26 cellular contexts compared by ENCODE assay signal in genomic region chr12:56071648-56072047, GRCh38. TPM values are rescaled to one million over a fixed set of nuclear protein-coding genes. Genes with fewer than 3 reads are reported as not detected.
DNase-seq lines count a peak whose midpoint lies in the region; ATAC-seq and TF ChIP-seq lines count a peak whose summit lies in the region.
"Had no signal": no experiment of that assay in that cellular context is flagged by ENCODE, and none has a peak within 500 bp of the region (broad histone marks: within the 10 kb centered on the region; RNA-seq: fewer than 3 reads in every experiment).

No MANE protein-coding gene starts in this region.

- H3K27ac Mint-ChIP-seq in stimulated activated effector memory CD8-positive, alpha-beta T cell treated with anti-CD3 and anti-CD28 coated beads, Interleukin-12 subunit alpha, Interleukin-12 subunit beta, amount 100 ng/mL, for 72 hours = no peak overlapping the region
- H3K27ac Mint-ChIP-seq: activated CD4-positive, alpha-beta T cell treated with anti-CD3 and anti-CD28 coated beads, Interleukin-2, amount 10 ng/mL, durations not matched to agents 24 days and 14 days; activated CD8-positive, alpha-beta memory T cell treated with anti-CD3 and anti-CD28 coated beads, Interleukin-2, amount 10 ng/mL, durations not matched to agents 7 days and 5 days; activated naive CD8-positive, alpha-beta T cell treated with anti-CD3 and anti-CD28 coated beads for 36 hours; CD14-positive monocyte; T-helper 1 cell treated with Interleukin-12 subunit alpha and Interleukin-12 subunit beta and Interleukin-4 antibody, amounts not matched to agents 30 μg/mL and 1 μg/mL, for 36 hours had no signal

- H3K36me3 Mint-ChIP-seq in stimulated activated effector memory CD8-positive, alpha-beta T cell treated with anti-CD3 and anti-CD28 coated beads, Interleukin-12 subunit alpha, Interleukin-12 subunit beta, amount 100 ng/mL, for 72 hours = no peaks in the 10 kb centered on the region
- H3K36me3 Mint-ChIP-seq: activated CD8-positive, alpha-beta memory T cell treated with anti-CD3 and anti-CD28 coated beads, Interleukin-2, amount 10 ng/mL, durations not matched to agents 7 days and 5 days; activated naive CD8-positive, alpha-beta T cell treated with anti-CD3 and anti-CD28 coated beads for 36 hours; CD14-positive monocyte had no signal

- no peaks in the 10 kb centered on the region for H3K9me3 ChIP-seq in MG63
- H3K9me3 ChIP-seq: body of pancreas, esophagus squamous epithelium, heart right ventricle, SJSA1, uterus had no signal

- TF ChIP-seq CTCF in epithelial cell of esophagus (IDR thresholded peaks at IDR 0.05; ENCODE audit: insufficient read depth, low read depth, low read length, missing control alignments) = no peak

- no peaks in the 10 kb centered on the region for H3K27me3 ChIP-seq in MG63
- H3K27me3 ChIP-seq: body of pancreas, esophagus squamous epithelium, heart right ventricle, SJSA1, uterus had no signal

- no peak overlapping the region for H3K4me3 Mint-ChIP-seq in stimulated activated effector memory CD8-positive, alpha-beta T cell treated with anti-CD3 and anti-CD28 coated beads, Interleukin-12 subunit alpha, Interleukin-12 subunit beta, amount 100 ng/mL, for 72 hours
- H3K4me3 Mint-ChIP-seq: activated CD4-positive, alpha-beta T cell treated with anti-CD3 and anti-CD28 coated beads, Interleukin-2, amount 10 ng/mL, durations not matched to agents 24 days and 14 days; activated CD8-positive, alpha-beta memory T cell treated with anti-CD3 and anti-CD28 coated beads, Interleukin-2, amount 10 ng/mL, durations not matched to agents 7 days and 5 days; activated naive CD8-positive, alpha-beta T cell treated with anti-CD3 and anti-CD28 coated beads for 36 hours; CD14-positive monocyte; T-helper 1 cell treated with Interleukin-12 subunit alpha and Interleukin-12 subunit beta and Interleukin-4 antibody, amounts not matched to agents 30 μg/mL and 1 μg/mL, for 36 hours had no signal

- H3K9me3 Mint-ChIP-seq in stimulated activated effector memory CD8-positive, alpha-beta T cell treated with anti-CD3 and anti-CD28 coated beads, Interleukin-12 subunit alpha, Interleukin-12 subunit beta, amount 100 ng/mL, for 72 hours = no peaks in the 10 kb centered on the region
- H3K9me3 Mint-ChIP-seq: activated CD4-positive, alpha-beta T cell treated with anti-CD3 and anti-CD28 coated beads, Interleukin-2, amount 10 ng/mL, durations not matched to agents 24 days and 14 days; activated naive CD8-positive, alpha-beta T cell treated with anti-CD3 and anti-CD28 coated beads for 36 hours; T-helper 1 cell treated with Interleukin-12 subunit alpha and Interleukin-12 subunit beta and Interleukin-4 antibody, amounts not matched to agents 30 μg/mL and 1 μg/mL, for 36 hours had no signal

- no peaks in the 10 kb centered on the region for H3K36me3 ChIP-seq in MG63
- H3K36me3 ChIP-seq: esophagus squamous epithelium, heart right ventricle, SJSA1, uterus had no signal

- no peaks in the 10 kb centered on the region for H3K4me1 Mint-ChIP-seq in stimulated activated effector memory CD8-positive, alpha-beta T cell treated with anti-CD3 and anti-CD28 coated beads, Interleukin-12 subunit alpha, Interleukin-12 subunit beta, amount 100 ng/mL, for 72 hours
- H3K4me1 Mint-ChIP-seq: activated CD4-positive, alpha-beta T cell treated with anti-CD3 and anti-CD28 coated beads, Interleukin-2, amount 10 ng/mL, durations not matched to agents 24 days and 14 days had no signal

- no peak for ATAC-seq in HG02678 (IDR thresholded peaks at IDR 0.05; ENCODE audit: unreplicated experiment)
- ATAC-seq in stimulated activated effector memory CD8-positive, alpha-beta T cell treated with anti-CD3 and anti-CD28 coated beads, Interleukin-12 subunit alpha, Interleukin-12 subunit beta, amount 100 ng/mL, for 72 hours = no peak
- ATAC-seq: activated CD8-positive, alpha-beta memory T cell treated with anti-CD3 and anti-CD28 coated beads, Interleukin-2, amount 10 ng/mL, durations not matched to agents 7 days and 5 days; body of pancreas; heart right ventricle; left ventricle myocardium superior; sciatic nerve had no signal

- no peak overlapping the region for H3K4me3 ChIP-seq in MG63
- H3K4me3 ChIP-seq in epithelial cell of esophagus (ENCODE audit: low read length) = no peak overlapping the region
- H3K4me3 ChIP-seq: body of pancreas, esophagus squamous epithelium, heart right ventricle, SJSA1, uterus had no signal

- DNase-seq in GM04503 (ENCODE audit: low read depth) = peak; percentile 29
- peak; percentile 55 for DNase-seq in MG63
- peak; percentile 83 for DNase-seq in epithelial cell of esophagus (ENCODE audit: low read depth)
- peak; percentile 50 for DNase-seq in kidney tubule cell (ENCODE audit: low spot score)
- no peak for DNase-seq in activated T-cell treated with anti-CD3 and anti-CD28 coated beads, Interleukin-2, amount 50 U/mL, for 1 hour
- no peak for DNase-seq in stimulated activated effector memory CD8-positive, alpha-beta T cell treated with anti-CD3 and anti-CD28 coated beads, Interleukin-12 subunit alpha, Interleukin-12 subunit beta, amount 100 ng/mL, for 72 hours (ENCODE audit: low spot score in 2 of 2)
- DNase-seq in NCI-H1105 (lab: John Stamatoyannopoulos, UW) = no peak
- DNase-seq: activated CD4-positive, alpha-beta T cell treated with anti-CD3 and anti-CD28 coated beads, Interleukin-2, amount 10 ng/mL, durations not matched to agents 24 days and 14 days; activated CD8-positive, alpha-beta memory T cell treated with anti-CD3 and anti-CD28 coated beads, Interleukin-2, amount 10 ng/mL, durations not matched to agents 7 days and 5 days; activated naive CD8-positive, alpha-beta T cell treated with anti-CD3 and anti-CD28 coated beads for 36 hours; body of pancreas; effector memory CD4-positive, alpha-beta T cell; esophagus squamous epithelium; H7; heart right ventricle; Karpas-422; left ventricle myocardium superior; NCI-H1048; NCI-H1930; NCI-H510A; uterus had no signal

RNA-seq across cellular contexts. Expression of gene ERBB3, which starts 8.3 kb away (rescaled TPM):
- total RNA-seq in MG63 (2014; rRNA removed; shearing (Covaris generic); ENCODE audit: low replicate concordance) = 0.56 TPM in 1 of 2 replicates, not detected in the other
- total RNA-seq: SJSA1 had no signal

RNA-seq across cellular contexts. Expression of gene RPS26, which starts 29.9 kb away (rescaled TPM):
- total RNA-seq in MG63 (2014; rRNA removed; shearing (Covaris generic); ENCODE audit: low replicate concordance) = 313 and 847 TPM in 2 replicates

RNA-seq across cellular contexts. Expression of gene PA2G4, which starts 32.7 kb away (rescaled TPM):
- total RNA-seq in MG63 (2014; rRNA removed; shearing (Covaris generic); ENCODE audit: low replicate concordance) = 329 and 467 TPM in 2 replicates

RNA-seq across cellular contexts. Expression of gene RPL41, which starts 44.8 kb away (rescaled TPM):
- total RNA-seq in MG63 (2014; rRNA removed; shearing (Covaris generic); ENCODE audit: low replicate concordance) = 1,876 and 4,191 TPM in 2 replicates

RNA-seq across cellular contexts. Expression of gene ZC3H10, which starts 46.4 kb away (rescaled TPM):
- 3.5 and 5.3 TPM in 2 replicates for total RNA-seq in MG63 (2014; rRNA removed; shearing (Covaris generic); ENCODE audit: low replicate concordance)

Comparison
In these comparisons a context has a peak if more than half of its experiments do, and no peak if none do; other contexts are left out.
1. DNase-seq: peak in GM04503 (single experiment), MG63 (single experiment), epithelial cell of esophagus (single experiment) and kidney tubule cell (single experiment); none in activated T-cell treated with anti-CD3 and anti-CD28 coated beads, Interleukin-2, amount 50 U/mL, for 1 hour (single experiment), stimulated activated effector memory CD8-positive, alpha-beta T cell treated with anti-CD3 and anti-CD28 coated beads, Interleukin-12 subunit alpha, Interleukin-12 subunit beta, amount 100 ng/mL, for 72 hours (0 of 2) and NCI-H1105 (single experiment).